Comparison of ENCODE assay signal across 22 cellular contexts in genomic region chr5:43581398-43581797, GRCh38.
"Had no signal": no experiment of that assay in that cellular context is flagged by ENCODE, and none has a peak within 500 bp of the region (broad histone marks: within the 10 kb centered on the region; RNA-seq: fewer than 3 reads in every experiment).

No MANE protein-coding gene starts in this region.

- H3K27ac Mint-ChIP-seq: effector memory CD8-positive, alpha-beta T cell; immature natural killer cell; nephron progenitor cell; stimulated activated memory B cell treated with anti-CD40 and anti-IgM and Interleukin-4, amounts not matched to agents 10 μg/mL and 1 μg/mL and 100 μg/mL, for 72 hours; type B pancreatic cell had no signal

- H3K4me1 Mint-ChIP-seq: nephron progenitor cell; stimulated activated memory B cell treated with anti-CD40 and anti-IgM and Interleukin-4, amounts not matched to agents 10 μg/mL and 1 μg/mL and 100 μg/mL, for 72 hours had no signal

- H3K27me3 Mint-ChIP-seq: effector memory CD8-positive, alpha-beta T cell; naive thymus-derived CD8-positive, alpha-beta T cell; stimulated activated memory B cell treated with anti-CD40 and anti-IgM and Interleukin-4, amounts not matched to agents 10 μg/mL and 1 μg/mL and 100 μg/mL, for 72 hours; type B pancreatic cell had no signal

- ATAC-seq: effector memory CD8-positive, alpha-beta T cell; left ventricle myocardium superior; lower lobe of right lung; naive thymus-derived CD8-positive, alpha-beta T cell; right cardiac atrium; stimulated activated memory B cell treated with anti-CD40 and anti-IgM and Interleukin-4, amounts not matched to agents 10 μg/mL and 1 μg/mL and 100 μg/mL, for 72 hours; stimulated activated naive CD8-positive, alpha-beta T cell treated with anti-CD3 and anti-CD28 coated beads, Interleukin-15, Interleukin-2, amounts not matched to agents 100 U/mL and 50 U/mL, for 24 hours had no signal

- H3K9me3 Mint-ChIP-seq: effector memory CD8-positive, alpha-beta T cell; immature natural killer cell; naive thymus-derived CD8-positive, alpha-beta T cell; stimulated activated memory B cell treated with anti-CD40 and anti-IgM and Interleukin-4, amounts not matched to agents 10 μg/mL and 1 μg/mL and 100 μg/mL, for 72 hours; type B pancreatic cell had no signal

- H3K4me3 Mint-ChIP-seq: effector memory CD8-positive, alpha-beta T cell; immature natural killer cell; naive thymus-derived CD8-positive, alpha-beta T cell; nephron progenitor cell; stimulated activated memory B cell treated with anti-CD40 and anti-IgM and Interleukin-4, amounts not matched to agents 10 μg/mL and 1 μg/mL and 100 μg/mL, for 72 hours; type B pancreatic cell had no signal

- DNase-seq: cortex of kidney; effector memory CD8-positive, alpha-beta T cell; erythroblast; esophagus squamous epithelium; foreskin melanocyte; hypothalamus; immature natural killer cell; left ventricle myocardium superior; lower lobe of right lung; naive thymus-derived CD8-positive, alpha-beta T cell; nephron progenitor cell; nucleus accumbens; right cardiac atrium; sigmoid colon; spleen; stimulated activated CD4-positive, alpha-beta T cell treated with anti-CD3 and anti-CD28 coated beads, Interleukin-4, amount 100 ng/mL, for 4 hours; stimulated activated naive CD8-positive, alpha-beta T cell treated with anti-CD3 and anti-CD28 coated beads, Interleukin-15, Interleukin-2, amounts not matched to agents 100 U/mL and 50 U/mL, for 24 hours; substantia nigra; testis; tibial artery had no signal
